ENCODE assay signal across 2 cellular contexts in genomic region chr12:46609671-46610070, GRCh38.
TF ChIP-seq lines count a peak whose summit lies in the region.

No MANE protein-coding gene starts in this region.

TF ChIP-seq in SK-N-SH, 30 proteins besides CTCF, POLR2A, EP300 and RAD21 (continued from another document):
- TF ChIP-seq PBX3 (IDR thresholded peaks at IDR 0.05) (no peak), EZH2phosphoT487 (IDR thresholded peaks at IDR 0.05; ENCODE audit: borderline replicate concordance, low read depth) (no peak), TAF1 (IDR thresholded peaks at IDR 0.05; ENCODE audit: borderline replicate concordance, low read depth, low read length) (no peak), USF1 (IDR thresholded peaks at IDR 0.05; ENCODE audit: borderline replicate concordance, low read depth) (no peak), JUND (IDR thresholded peaks at IDR 0.05) (no peak), POLR2AphosphoS5 (IDR thresholded peaks at IDR 0.05; ENCODE audit: low read depth, low read length) (no peak)

TF ChIP-seq in SK-N-SH treated with all-trans-retinoic acid at 6 μM for 48 hours, 23 proteins besides CTCF, POLR2A, EP300 and RAD21 (continued from another document):
- TF ChIP-seq POU6F1 (CRISPR knock-in tag; IDR thresholded peaks at IDR 0.05; ENCODE audit: borderline replicate concordance, low read depth) (no peak), PATZ1 (CRISPR knock-in tag; IDR thresholded peaks at IDR 0.05; ENCODE audit: borderline replicate concordance) (no peak), CREB5 (CRISPR knock-in tag; IDR thresholded peaks at IDR 0.05; ENCODE audit: low read depth) (no peak), ZFP30 (CRISPR knock-in tag; IDR thresholded peaks at IDR 0.05) (no peak), RARB (CRISPR knock-in tag; IDR thresholded peaks at IDR 0.05) (no peak), TCF4 (CRISPR knock-in tag; IDR thresholded peaks at IDR 0.05; ENCODE audit: borderline replicate concordance) (no peak), ZNF565 (CRISPR knock-in tag; conservative IDR thresholded peaks at IDR 0.05; ENCODE audit: low read depth) (no peak)
